ENCODE assay signal across 8 cellular contexts in genomic region chr5:140557136-140557805, GRCh38. TPM values are rescaled to one million over a fixed set of nuclear protein-coding genes. Genes with fewer than 3 reads are reported as not detected.
DNase-seq lines count a peak whose midpoint lies in the region; ATAC-seq, FAIRE-seq and TF ChIP-seq lines count a peak whose summit lies in the region.

TSS of gene SRA1 (minus strand) at chr5:140557473. CDS start at chr5:140557452, 21 bp downstream.

- CTCF ChIA-PET in HepG2 (lab: Yijun Ruan, JAX; ENCODE audit: low intra/inter-chr PET ratio, low total read pairs) = no interaction called here

- no peaks in the 10 kb centered on the region for H3K27me3 Mint-ChIP-seq in dendritic cell treated with granulocyte-macrophage colony-stimulating factor and Interleukin-4, amounts not matched to agents 40 ng/mL and 50 ng/mL, for 4 days

- peak within 1 kb of the TSS; percentile 75 to 98 (median 93) for H3K4me2 ChIP-seq in BLaER1 treated with 17β-estradiol and CSF1 and Interleukin-3, amounts not matched to agents 10 nM and 100 nM
- H3K4me2 ChIP-seq in HepG2 (ENCODE audit: low read depth, low read length) = peak within 1 kb of the TSS; percentile 97

- in situ Hi-C loops in HepG2 (cut with HindIII; ENCODE audit: extremely low pct_ligation_motif_present, low pct_unique_long_range_greater_than_20kb) = no loop called here

- intact Hi-C loops in dendritic cell treated with granulocyte-macrophage colony-stimulating factor and Interleukin-4, amounts not matched to agents 40 ng/mL and 50 ng/mL, for 4 days (cut with micrococcal nuclease) = loop anchor here (1.0 kb wide), 1 partner anchor 8 kb away; no protein-coding TSS in a partner anchor
- intact Hi-C loops in HepG2 (cut with micrococcal nuclease; ENCODE audit: unreplicated experiment) = loop anchor here (5.0 kb wide), 1 partner anchor 160 kb away; no protein-coding TSS in a partner anchor

- TF ChIP-seq POLR2A in HepG2 (IDR thresholded peaks at IDR 0.05; ENCODE audit: insufficient read depth in 1 of 2, low read depth in 2 of 2, low read length in 2 of 2) = peak; percentile 82 to 95

- H3K27ac Mint-ChIP-seq in dendritic cell treated with granulocyte-macrophage colony-stimulating factor and Interleukin-4, amounts not matched to agents 40 ng/mL and 50 ng/mL, for 4 days = peak within 1 kb of the TSS; percentile 94

- peak; percentile 33 for TF ChIP-seq CTCF in HepG2 (CRISPR knock-in tag; IDR thresholded peaks at IDR 0.05)

- peak; percentile 51 for TF ChIP-seq RAD21 in HepG2 (CRISPR knock-in tag; IDR thresholded peaks at IDR 0.05)

- H3K27me3 ChIP-seq in BLaER1 treated with 17β-estradiol and CSF1 and Interleukin-3, amounts not matched to agents 10 nM and 100 nM = peaks cover 0 to 3% (median under 1%) of the 10 kb centered on the region in 11 experiments; a peak in 7 of 22 replicates
- no peaks in the 10 kb centered on the region for H3K27me3 ChIP-seq in HepG2 (ENCODE audit: control insufficient read depth in 1 of 2, insufficient read depth in 2 of 2, low read length in 2 of 2)

- DNase-seq in NCI-H524 treated with DMSO at 0.1 percent for 48 hours (lab: John Stamatoyannopoulos, UW) (peak; percentile 6), HepG2 (ENCODE audit: low spot score) (peak; percentile 85)
- DNase-seq in activated CD4-positive, alpha-beta T cell treated with anti-CD3 and anti-CD28 coated beads, Interleukin-2, amount 50 U/mL, for 1 hour = peak; percentile 70
- DNase-seq in stimulated activated CD4-positive, alpha-beta T cell treated with anti-CD3 and anti-CD28 coated beads, Interleukin-2, amount 100 ng/mL, for 48 hours = peak; percentile 83 to 85

- H3K9ac ChIP-seq in BLaER1 treated with 17β-estradiol and CSF1 and Interleukin-3, amounts not matched to agents 10 nM and 100 nM = peak within 1 kb of the TSS; percentile 90 to 98 (median 95)
- H3K9ac ChIP-seq in HepG2 (ENCODE audit: insufficient read depth, low read depth, low read length) = peak within 1 kb of the TSS; percentile 85

- H4K20me1 ChIP-seq in BLaER1 treated with 17β-estradiol and CSF1 and Interleukin-3, amounts not matched to agents 10 nM and 100 nM = peaks cover 0 to 44% (median 6%) of the 10 kb centered on the region in 11 experiments; a peak in 9 of 22 replicates
- no peaks in the 10 kb centered on the region; the same call in 1 of the 2 replicates for H4K20me1 ChIP-seq in HepG2 (ENCODE audit: insufficient read depth, low read length)

- H3K36me3 Mint-ChIP-seq in dendritic cell treated with granulocyte-macrophage colony-stimulating factor and Interleukin-4, amounts not matched to agents 40 ng/mL and 50 ng/mL, for 4 days (ENCODE audit: low read depth) = peaks cover 60% of the 10 kb centered on the region

- peaks cover 23 to 87% (median 48%) of the 10 kb centered on the region in 10 experiments for H3K4me1 ChIP-seq in BLaER1 treated with 17β-estradiol and CSF1 and Interleukin-3, amounts not matched to agents 10 nM and 100 nM
- H3K4me1 ChIP-seq in HepG2 (ENCODE audit: insufficient read depth, low read length) = peaks cover 37% of the 10 kb centered on the region

- no peak within 1 kb of the TSS for H2AFZ ChIP-seq in HepG2 (ENCODE audit: low read length)

- BruUV-seq in HepG2 (replicated peaks; lab: Mats Ljungman, UMichigan) = no TSS peak

- peaks cover 60% of the 10 kb centered on the region for H3K4me1 Mint-ChIP-seq in dendritic cell treated with granulocyte-macrophage colony-stimulating factor and Interleukin-4, amounts not matched to agents 40 ng/mL and 50 ng/mL, for 4 days (ENCODE audit: low read depth)

- POLR2A ChIA-PET in HepG2 (lab: Yijun Ruan, JAX) = interaction anchor here (0.9 to 3.3 kb wide), 16 partner anchors 9 to 168 kb away, joined by 3 to 70 read pairs (median 7); partner anchors contain the start of genes CD14, EIF4EBP3, HARS1 and HARS2

- peak; percentile 96 for ATAC-seq in GM19324 (IDR thresholded peaks at IDR 0.05; ENCODE audit: low FRiP score, unreplicated experiment)
- peak; percentile 94 for ATAC-seq in HG03460 (IDR thresholded peaks at IDR 0.05; ENCODE audit: unreplicated experiment)
- peak; percentile 95 for ATAC-seq in HepG2

- H3K4me3 ChIP-seq in BLaER1 treated with 17β-estradiol and CSF1 and Interleukin-3, amounts not matched to agents 10 nM and 100 nM = peak within 1 kb of the TSS; percentile 73 to 93 (median 88)
- peak within 1 kb of the TSS; percentile 80 to 96 (median 84) for H3K4me3 ChIP-seq in HepG2 (replicated peaks in 1 of 3; ENCODE audit: insufficient read depth in 1 of 3, low read depth in 2 of 3, low read length in 3 of 3)

- TF ChIP-seq EP300 in HepG2 (IDR thresholded peaks at IDR 0.05; ENCODE audit: low read depth in 2 of 2, low read length in 2 of 2) (no peak; a peak in 1 of 4 replicates), HepG2 (CRISPR knock-in tag; IDR thresholded peaks at IDR 0.05; ENCODE audit: borderline replicate concordance) (no peak)

- WGBS in HepG2 (ENCODE audit: low lambda C conversion rate) = 0% methylated on average over 2 of the region's 46 CpGs

- H3K4me3 Mint-ChIP-seq in dendritic cell treated with granulocyte-macrophage colony-stimulating factor and Interleukin-4, amounts not matched to agents 40 ng/mL and 50 ng/mL, for 4 days = peak within 1 kb of the TSS; percentile 82

- H3K36me3 ChIP-seq in BLaER1 treated with 17β-estradiol and CSF1 and Interleukin-3, amounts not matched to agents 10 nM and 100 nM = peaks cover 16 to 89% (median 31%) of the 10 kb centered on the region in 11 experiments; a peak in 21 of 22 replicates
- H3K36me3 ChIP-seq in HepG2 (replicated peaks in 1 of 2; ENCODE audit: control insufficient read depth in 1 of 2, insufficient read depth in 2 of 2, low read length in 2 of 2) = peaks cover 0 to 4% of the 10 kb centered on the region in 2 experiments; a peak in 2 of 5 replicates

- peak; percentile 68 for FAIRE-seq in HepG2 (lab: Jason Lieb, UNC)

- peak within 1 kb of the TSS; percentile 89 to 97 (median 93) for H3K27ac ChIP-seq in BLaER1 treated with 17β-estradiol and CSF1 and Interleukin-3, amounts not matched to agents 10 nM and 100 nM
- peak within 1 kb of the TSS; percentile 55 for H3K27ac ChIP-seq in HepG2 (ENCODE audit: extremely low read length, insufficient read depth, low read length)

- no peaks in the 10 kb centered on the region for H3K9me3 ChIP-seq in BLaER1 treated with 17β-estradiol and CSF1 and Interleukin-3, amounts not matched to agents 10 nM and 100 nM (replicated peaks in 1 of 11)
- H3K9me3 ChIP-seq in HepG2 (ENCODE audit: low read length) = no peaks in the 10 kb centered on the region

- no peaks in the 10 kb centered on the region for H3K9me3 Mint-ChIP-seq in dendritic cell treated with granulocyte-macrophage colony-stimulating factor and Interleukin-4, amounts not matched to agents 40 ng/mL and 50 ng/mL, for 4 days

- peaks cover 36% of the 10 kb centered on the region for H3K79me2 ChIP-seq in HepG2 (ENCODE audit: insufficient read depth, low read length)

TF ChIP-seq in HepG2, 621 proteins besides CTCF, POLR2A, EP300 and RAD21 (continues in another document):
- peak; percentile 85; the same call in 1 of the 2 replicates for TF ChIP-seq ARHGAP35 (CRISPR knock-in tag; IDR thresholded peaks at IDR 0.05; ENCODE audit: borderline replicate concordance)

RNA-seq across cellular contexts. Expression of gene SRA1, which starts in this region (rescaled TPM):
- 32.8 and 38.1 TPM in 2 replicates for total RNA-seq in HepG2 (2016; rRNA removed; fragmentation: Illumina TruSeq; extraction: Trizol)
- total RNA-seq in HepG2 (2016; cell fraction: cytosol; rRNA removed; fragmentation: Illumina TruSeq; extraction: Trizol; ENCODE audit: low read depth) = 39.0 and 47.9 TPM in 2 replicates
- total RNA-seq in HepG2 (2016; cell fraction: insoluble cytoplasmic fraction; rRNA removed; fragmentation: Illumina TruSeq; extraction: Trizol) = 31.9 and 32.7 TPM in 2 replicates
- total RNA-seq in HepG2 (2016; cell fraction: membrane; rRNA removed; fragmentation: Illumina TruSeq; extraction: Trizol) = 39.6 and 41.8 TPM in 2 replicates
- 15.1 and 15.3 TPM in 2 replicates for total RNA-seq in HepG2 (2016; cell fraction: nucleus; rRNA removed; fragmentation: Illumina TruSeq; extraction: Trizol)
- 14.2 and 15.6 TPM in 2 replicates for polyA plus RNA-seq in HepG2 (2011; rRNA removed)
- 16.8 and 19.0 TPM in 2 replicates for polyA plus RNA-seq in HepG2 (2011; cell fraction: cytosol; rRNA removed)
- 9.8 and 10.4 TPM in 2 replicates for polyA plus RNA-seq in HepG2 (2011; cell fraction: nucleus; rRNA removed)
- 11.6 and 17.9 TPM in 2 replicates for polyA plus RNA-seq in HepG2 (2012)
- 62.2 and 65.0 TPM in 2 replicates for polyA plus RNA-seq in HepG2 (2016; cell fraction: cytosol; fragmentation: Illumina TruSeq; extraction: Trizol; ENCODE audit: low read depth)
- 33.8 and 43.4 TPM in 2 replicates for polyA plus RNA-seq in HepG2 (2016; cell fraction: insoluble cytoplasmic fraction; fragmentation: Illumina TruSeq; extraction: Trizol; ENCODE audit: low read depth)
- 38.5 and 50.1 TPM in 2 replicates for polyA plus RNA-seq in HepG2 (2016; cell fraction: membrane; fragmentation: Illumina TruSeq; extraction: Trizol; ENCODE audit: low read depth)
- polyA plus RNA-seq in HepG2 (2016; cell fraction: nucleus; fragmentation: Illumina TruSeq; extraction: Trizol; ENCODE audit: insufficient read depth, low read depth) = 26.2 and 27.3 TPM in 2 replicates
- 8.3 and 20.3 TPM in 2 replicates for polyA minus RNA-seq in HepG2 (2011; rRNA and poly(A)+ RNA removed; ENCODE audit: low replicate concordance)
- 8.6 and 9.0 TPM in 2 replicates for polyA minus RNA-seq in HepG2 (2011; cell fraction: cytosol; rRNA and poly(A)+ RNA removed)
- 10.8 and 11.3 TPM in 2 replicates for polyA minus RNA-seq in HepG2 (2011; cell fraction: nucleus; rRNA and poly(A)+ RNA removed)

Comparison
In these comparisons a context has a peak if more than half of its experiments do, and no peak if none do; other contexts are left out.
1. Peak in every context shown above with its lines: DNase-seq, ATAC-seq, H3K4me3 ChIP-seq and H3K27ac ChIP-seq.
2. DNase-seq: peak in every context shown above with its lines; median percentile 85 in HepG2; 84 in stimulated activated CD4-positive, alpha-beta T cell treated with anti-CD3 and anti-CD28 coated beads, Interleukin-2, amount 100 ng/mL, for 48 hours; 70 in activated CD4-positive, alpha-beta T cell treated with anti-CD3 and anti-CD28 coated beads, Interleukin-2, amount 50 U/mL, for 1 hour; 6 in NCI-H524 treated with DMSO at 0.1 percent for 48 hours.